In genomic region chr9:136799854-136800657, GRCh38 we compare ENCODE assay signal across 9 cellular contexts. TPM values are rescaled to one million over a fixed set of nuclear protein-coding genes. Genes with fewer than 3 reads are reported as not detected.
DNase-seq lines count a peak whose midpoint lies in the region; ATAC-seq and TF ChIP-seq lines count a peak whose summit lies in the region.
"Had no signal": no experiment of that assay in that cellular context is flagged by ENCODE, and none has a peak within 500 bp of the region (broad histone marks: within the 10 kb centered on the region; RNA-seq: fewer than 3 reads in every experiment).

No MANE protein-coding gene starts in this region.

- peak overlapping the region; percentile 67 for H3K4me3 Mint-ChIP-seq in dendritic cell treated with granulocyte-macrophage colony-stimulating factor and Interleukin-4, amounts not matched to agents 40 ng/mL and 50 ng/mL, for 4 days

- peaks cover 18% of the 10 kb centered on the region for H3K36me3 Mint-ChIP-seq in dendritic cell treated with granulocyte-macrophage colony-stimulating factor and Interleukin-4, amounts not matched to agents 40 ng/mL and 50 ng/mL, for 4 days (ENCODE audit: low read depth)

- peak; percentile 41 for ATAC-seq in HG03280 (IDR thresholded peaks at IDR 0.05; ENCODE audit: unreplicated experiment)
- ATAC-seq in HG02852 (IDR thresholded peaks at IDR 0.05; ENCODE audit: unreplicated experiment) = no peak

- DNase-seq in DMS 273 treated with DMSO at 0.1 percent for 48 hours (lab: John Stamatoyannopoulos, UW) (peak; percentile 45), NCI-H748 (lab: John Stamatoyannopoulos, UW; ENCODE audit: unreplicated experiment) (peak; percentile 93), lower leg skin (ENCODE audit: low spot score in 2 of 2) (peak; percentile 71 to 95)
- peak; percentile 88 for DNase-seq in activated CD4-positive, alpha-beta T cell treated with anti-CD3 and anti-CD28 coated beads, Interleukin-2, amount 50 U/mL, for 1 hour
- peak; percentile 85 to 87 for DNase-seq in stimulated activated CD4-positive, alpha-beta T cell treated with anti-CD3 and anti-CD28 coated beads, Interleukin-4, amount 100 ng/mL, for 48 hours (ENCODE audit: low read depth in 2 of 2)

- no peak for TF ChIP-seq CTCF in lower leg skin (IDR thresholded peaks at IDR 0.05)

- H3K4me3 ChIP-seq in lower leg skin (ENCODE audit: low read depth, poor library complexity, severe bottlenecking) = no peak overlapping the region

- H3K27me3 Mint-ChIP-seq in dendritic cell treated with granulocyte-macrophage colony-stimulating factor and Interleukin-4, amounts not matched to agents 40 ng/mL and 50 ng/mL, for 4 days = peaks cover 78% of the 10 kb centered on the region

- no peak for TF ChIP-seq POLR2A in lower leg skin (IDR thresholded peaks at IDR 0.05)

- 1 to 2% methylated on average over 17 to 47 of the region's 63 CpGs for WGBS in lower leg skin, 2 donors

- no peak overlapping the region for H3K27ac Mint-ChIP-seq in dendritic cell treated with granulocyte-macrophage colony-stimulating factor and Interleukin-4, amounts not matched to agents 40 ng/mL and 50 ng/mL, for 4 days

- intact Hi-C loops in dendritic cell treated with granulocyte-macrophage colony-stimulating factor and Interleukin-4, amounts not matched to agents 40 ng/mL and 50 ng/mL, for 4 days (cut with micrococcal nuclease) = no loop called here
- intact Hi-C loops in lower leg skin (cut with DNase I; ENCODE audit: low total_unique reads) = no loop called here

- peaks cover 28% of the 10 kb centered on the region for H3K4me1 Mint-ChIP-seq in dendritic cell treated with granulocyte-macrophage colony-stimulating factor and Interleukin-4, amounts not matched to agents 40 ng/mL and 50 ng/mL, for 4 days (ENCODE audit: low read depth)

- H3K9me3 Mint-ChIP-seq in dendritic cell treated with granulocyte-macrophage colony-stimulating factor and Interleukin-4, amounts not matched to agents 40 ng/mL and 50 ng/mL, for 4 days = no peaks in the 10 kb centered on the region

RNA-seq across cellular contexts. Expression of gene CCDC183, which starts 3.9 kb away (rescaled TPM):
- 1 to 10 TPM in 3 of 4 donors, under 1 TPM in 1; 0.37 to 9.1 (median 2.0) TPM for total RNA-seq in lower leg skin

RNA-seq across cellular contexts. Expression of gene RABL6, which starts 7.7 kb away (rescaled TPM):
- total RNA-seq in lower leg skin = 10 to 100 TPM; 47.8 to 75.1 (median 55.5) TPM

RNA-seq across cellular contexts. Expression of gene TMEM141, which starts 8.9 kb away (rescaled TPM):
- total RNA-seq in lower leg skin = 100 to 1,000 TPM in 2 of 4 donors, 10 to 100 TPM in 2; 67.7 to 120 (median 91.3) TPM

RNA-seq across cellular contexts. Expression of gene LCN15, which starts 35.7 kb away (rescaled TPM):
- not detected for total RNA-seq in lower leg skin
- total RNA-seq: LHCN-M2 had no signal

RNA-seq across cellular contexts. Expression of gene LCN8, which starts 42.0 kb away (rescaled TPM):
- not detected for total RNA-seq in lower leg skin
- total RNA-seq: LHCN-M2 had no signal
